Comparison of ENCODE assay signal across 8 cellular contexts in the genomic region with DNA sequence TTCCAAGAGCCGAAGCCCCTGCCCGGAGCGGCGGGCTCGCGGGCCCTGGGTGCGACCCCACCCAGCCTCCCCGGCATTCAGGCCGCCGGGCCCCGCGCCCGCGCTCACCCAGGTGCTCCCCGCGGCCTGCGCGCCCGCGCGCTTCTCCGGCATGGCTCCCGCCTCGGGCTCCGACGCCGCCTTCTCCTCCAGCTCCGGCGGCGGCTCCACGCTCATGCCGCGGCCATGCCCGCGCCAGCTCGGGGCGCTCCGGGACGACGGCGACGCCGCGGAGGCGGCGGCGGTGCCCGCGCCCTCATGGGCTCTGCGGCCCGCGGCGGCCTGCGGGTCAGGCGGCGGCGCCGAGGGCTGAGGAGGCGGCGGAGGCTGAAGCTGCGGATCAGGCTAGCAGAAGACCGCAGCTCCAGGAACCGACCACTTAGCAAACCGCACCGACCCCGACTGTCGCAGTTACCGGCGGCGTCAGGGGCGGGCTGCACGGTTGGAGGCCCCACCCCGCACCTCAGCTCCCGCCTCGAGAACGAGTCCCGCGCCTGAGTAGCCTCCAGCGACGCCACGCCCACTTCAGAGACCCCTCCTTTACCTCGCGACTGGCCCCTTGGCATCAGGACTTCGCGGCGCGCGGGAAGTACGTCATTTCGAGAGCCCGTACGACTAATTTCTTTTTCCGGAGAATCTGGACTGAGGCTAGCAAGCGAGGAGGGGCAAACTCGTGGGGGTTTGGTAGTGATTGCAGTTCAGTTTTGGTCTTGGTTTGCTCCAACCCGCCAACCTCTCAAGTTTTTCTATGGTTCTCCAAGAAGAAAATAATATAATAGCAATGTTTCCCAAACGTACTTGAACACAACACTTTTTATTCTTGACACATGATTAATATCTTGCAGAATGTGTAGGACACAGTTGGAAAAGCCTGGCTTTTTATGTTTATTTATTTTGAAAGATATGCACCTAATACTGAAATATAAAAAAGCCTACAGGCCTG. TPM values are rescaled to one million over a fixed set of nuclear protein-coding genes. Genes with fewer than 3 reads are reported as not detected.
DNase-seq lines count a peak whose midpoint lies in the region; ATAC-seq and TF ChIP-seq lines count a peak whose summit lies in the region.
"Not testable (repeated sequence)": the region's sequence is repeated elsewhere in the genome, so short reads cannot be mapped to it uniquely, and the experiment has no call there.

No MANE protein-coding gene starts in this region.

- DNase-seq in NCI-H187 treated with DMSO at 0.1 percent for 48 hours (lab: John Stamatoyannopoulos, UW) (peak; percentile 40), T1000 (lab: John Stamatoyannopoulos, UW) (peak; percentile 58), astrocyte of the cerebellum (ENCODE audit: low read depth) (peak; percentile 35), hepatic stellate cell (ENCODE audit: low spot score) (peak; percentile 24), renal cortical epithelial cell (ENCODE audit: low read depth) (peak; percentile 54), aorta (peak; percentile 79 to 87)

- H3K36me3 ChIP-seq in aorta (ENCODE audit: control insufficient read depth in 1 of 2, insufficient read depth in 2 of 2, low read length in 1 of 2): not testable (repeated sequence)

- in situ Hi-C loops in astrocyte of the cerebellum (cut with HindIII; ENCODE audit: low sequenced_read_pairs): not testable (repeated sequence)

- TF ChIP-seq CTCF in astrocyte of the cerebellum (IDR thresholded peaks at IDR 0.05; ENCODE audit: low read depth, low read length, missing control alignments): not testable (repeated sequence)

- peak overlapping the region; percentile 48 for H3K4me3 ChIP-seq in astrocyte of the cerebellum (ENCODE audit: low read depth, low read length)
- peak overlapping the region; percentile 53 to 87 for H3K4me3 ChIP-seq in aorta (ENCODE audit: low read length in 2 of 2)

- ATAC-seq in GM18499 (IDR thresholded peaks at IDR 0.05; ENCODE audit: insufficient read depth, unreplicated experiment) (peak; percentile 46), HG02943 (IDR thresholded peaks at IDR 0.05; ENCODE audit: low read depth, unreplicated experiment) (peak; percentile 78), aorta (ENCODE audit: low FRiP score) (peak; percentile 98)

- not testable (repeated sequence) for H3K4me1 ChIP-seq in aorta (ENCODE audit: control insufficient read depth in 1 of 2, insufficient read depth in 2 of 2, low read length in 2 of 2)

- H3K27ac ChIP-seq in aorta (ENCODE audit: low read depth in 1 of 2, low read length in 2 of 2): peak overlapping the region in 1 of 2 donors; percentile 71

- intact Hi-C loops in aorta (cut with DNase I): not testable (repeated sequence)

- 0% methylated on average over 52 to 97 of the region's 97 CpGs for WGBS in aorta, 2 donors

- not testable (repeated sequence) for H3K9me3 ChIP-seq in aorta (ENCODE audit: control insufficient read depth, low read length)

- H3K27me3 ChIP-seq in aorta (ENCODE audit: control insufficient read depth in 1 of 2, insufficient read depth in 2 of 2, low read length in 1 of 2): not testable (repeated sequence)

RNA-seq across cellular contexts. Expression of a gene that starts 25.5 kb away (rescaled TPM):
- total RNA-seq in renal cortical epithelial cell (3.5 and 9.4 TPM in 2 replicates), aorta (not detected)
- polyA plus RNA-seq in aorta: 1 to 10 TPM in 1 of 2 donors, not detected in 1; 2.3 TPM

Comparison
In these comparisons a context has a peak if more than half of its experiments do, and no peak if none do; other contexts are left out.
1. ATAC-seq: peak in every context shown above with its lines; median percentile 98 in aorta; 78 in HG02943; 46 in GM18499.
2. DNase-seq: peak in every context shown above with its lines; median percentile 83 in aorta; 58 in T1000; 54 in renal cortical epithelial cell; 40 in NCI-H187 treated with DMSO at 0.1 percent for 48 hours; 35 in astrocyte of the cerebellum; 24 in hepatic stellate cell.